11 cellular contexts compared by ENCODE assay signal in the genomic region with DNA sequence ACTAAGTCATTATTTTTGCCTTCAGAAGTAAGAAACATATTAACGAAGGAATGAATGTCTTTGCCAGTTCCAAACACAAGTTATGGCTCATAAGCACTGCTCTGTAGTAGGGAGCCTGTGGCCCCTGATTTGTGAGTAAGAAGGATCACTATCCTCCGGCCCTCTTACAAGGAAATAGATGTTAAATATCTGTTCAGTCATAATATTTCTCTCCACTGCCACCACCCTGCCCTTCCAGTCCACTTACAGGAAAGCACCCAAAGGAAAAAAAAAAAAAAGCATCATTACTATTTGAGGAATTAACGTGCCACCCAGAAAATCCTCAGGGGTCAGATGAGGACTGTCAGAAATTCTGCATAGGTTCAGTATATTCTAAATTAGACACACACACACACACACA.
A peak's percentile ranks its signal among the peaks of the same experiment; 100 is the strongest.
DNase-seq lines count a peak whose midpoint lies in the region; ATAC-seq and TF ChIP-seq lines count a peak whose summit lies in the region.
"Had no signal": no experiment of that assay in that cellular context is flagged by ENCODE, and none has a peak within 500 bp of the region (broad histone marks: within the 10 kb centered on the region; RNA-seq: fewer than 3 reads in every experiment).

No MANE protein-coding gene starts in this region.

- H3K27ac ChIP-seq in mammary epithelial cell (ENCODE audit: insufficient read depth, low read depth, low read length) (no peak overlapping the region), mesodermal cell (ENCODE audit: low read depth, low read length, severe bottlenecking) (peak overlapping the region; percentile 83), transverse colon (peak overlapping the region; percentile 40 to 70 (median 59))
- H3K27ac ChIP-seq: BLaER1 treated with 17β-estradiol and CSF1 and Interleukin-3, amounts not matched to agents 10 nM and 100 nM; prostate gland had no signal

- H3K36me3 Mint-ChIP-seq in MCF 10A (ENCODE audit: insufficient read depth, unreplicated experiment) = peaks cover 16% of the 10 kb centered on the region
- H3K36me3 Mint-ChIP-seq in activated naive CD8-positive, alpha-beta T cell treated with anti-CD3 and anti-CD28 coated beads, Interleukin-2, amount 10 ng/mL, durations not matched to agents 7 days and 5 days = peaks cover 78% of the 10 kb centered on the region

- in situ Hi-C loops in mammary epithelial cell (cut with MboI; ENCODE audit: low sequenced_read_pairs in 2 of 2) = no loop called here
- in situ Hi-C loops in transverse colon (cut with MboI; ENCODE audit: low pct_ligation_motif_present in 1 of 4, low pct_unique_long_range_greater_than_20kb in 1 of 4, low sequenced_read_pairs in 3 of 4) = loop anchor here in 1 of 4 donors (25.0 kb wide), 1 partner anchor 152 kb away; no protein-coding TSS in a partner anchor

- TF ChIP-seq CTCF in MCF 10A (IDR thresholded peaks at IDR 0.05; ENCODE audit: unreplicated experiment) (no peak), mammary epithelial cell (conservative IDR thresholded peaks at IDR 0.05 in 1 of 2, IDR thresholded peaks at IDR 0.05 in 1 of 2; ENCODE audit: extremely low read depth in 1 of 2, insufficient read depth in 1 of 2, low read depth in 1 of 2, low read length in 2 of 2) (no peak), transverse colon (IDR thresholded peaks at IDR 0.05) (no peak)

- H2AFZ ChIP-seq in mammary epithelial cell (ENCODE audit: low read depth, low read length) = no peak overlapping the region

- H3K79me2 ChIP-seq in mammary epithelial cell (ENCODE audit: insufficient read depth, low read length) = peaks cover 63% of the 10 kb centered on the region

- TF ChIP-seq EP300 in transverse colon (IDR thresholded peaks at IDR 0.05; ENCODE audit: low read depth) = no peak

- no peak for ATAC-seq in activated naive CD8-positive, alpha-beta T cell treated with anti-CD3 and anti-CD28 coated beads, Interleukin-2, amount 10 ng/mL, durations not matched to agents 7 days and 5 days (ENCODE audit: low read depth)
- no peak for ATAC-seq in HG02588 (IDR thresholded peaks at IDR 0.05; ENCODE audit: unreplicated experiment)

- no peaks in the 10 kb centered on the region for H3K9me3 ChIP-seq in mammary epithelial cell (replicated peaks; ENCODE audit: insufficient read depth, low read length)
- H3K9me3 ChIP-seq in mesodermal cell (ENCODE audit: control insufficient read depth, low read length) = no peaks in the 10 kb centered on the region
- H3K9me3 ChIP-seq in transverse colon = no peaks in the 10 kb centered on the region
- H3K9me3 ChIP-seq: BLaER1 treated with 17β-estradiol and CSF1 and Interleukin-3, amounts not matched to agents 10 nM and 100 nM; HAP-1; prostate gland had no signal

- H3K9me3 Mint-ChIP-seq in MCF 10A (ENCODE audit: unreplicated experiment) = no peaks in the 10 kb centered on the region
- no peaks in the 10 kb centered on the region for H3K9me3 Mint-ChIP-seq in activated naive CD8-positive, alpha-beta T cell treated with anti-CD3 and anti-CD28 coated beads, Interleukin-2, amount 10 ng/mL, durations not matched to agents 7 days and 5 days

- CTCF ChIA-PET in MCF 10A (lab: Yijun Ruan, JAX) = no interaction called here
- CTCF ChIA-PET in mammary epithelial cell (lab: Charles Lee; ENCODE audit: low non-redundant PET) = no interaction called here

- no TSS peak for BruUV-seq in MCF 10A (replicated peaks; lab: Mats Ljungman, UMichigan)
- no TSS peak for BruUV-seq in mammary epithelial cell (replicated peaks; lab: Mats Ljungman, UMichigan)

- H3K27ac Mint-ChIP-seq in MCF 10A (ENCODE audit: low read depth, unreplicated experiment) = peak overlapping the region; percentile 43
- peak overlapping the region; percentile 88 for H3K27ac Mint-ChIP-seq in activated naive CD8-positive, alpha-beta T cell treated with anti-CD3 and anti-CD28 coated beads, Interleukin-2, amount 10 ng/mL, durations not matched to agents 7 days and 5 days

- no peak overlapping the region for H3K4me2 ChIP-seq in mammary epithelial cell (ENCODE audit: insufficient read depth, low read depth, low read length)

- dilution Hi-C loops in mammary epithelial cell (cut with HindIII; ENCODE audit: low sequenced_read_pairs) = no loop called here

- H3K4me1 ChIP-seq in mammary epithelial cell (ENCODE audit: insufficient read depth, low read length) = peaks cover 18% of the 10 kb centered on the region
- peaks cover 43% of the 10 kb centered on the region for H3K4me1 ChIP-seq in mesodermal cell (ENCODE audit: control insufficient read depth, insufficient read depth, low read length, poor library complexity, severe bottlenecking)
- peaks cover 8 to 56% (median 32%) of the 10 kb centered on the region in 4 donors for H3K4me1 ChIP-seq in transverse colon
- H3K4me1 ChIP-seq: HAP-1, prostate gland had no signal

- DNase-seq in MCF 10A (ENCODE audit: unreplicated experiment) = no peak
- no peak for DNase-seq in mammary epithelial cell
- no peak for DNase-seq in activated naive CD8-positive, alpha-beta T cell treated with anti-CD3 and anti-CD28 coated beads, Interleukin-2, amount 10 ng/mL, durations not matched to agents 7 days and 5 days
- no peak for DNase-seq in transverse colon
- DNase-seq in activated effector memory CD4-positive, alpha-beta T cell treated with Interleukin-2 at 50 U/mL for 16 hours = no peak
- DNase-seq in dedifferentiated amniotic fluid mesenchymal stem cell (ENCODE audit: extremely low spot score) = no peak

- POLR2A ChIA-PET in MCF 10A (lab: Yijun Ruan, JAX) = no interaction called here
- POLR2A ChIA-PET in activated naive CD8-positive, alpha-beta T cell treated with anti-CD3 and anti-CD28 coated beads, Interleukin-2, amount 10 ng/mL, durations not matched to agents 7 days and 5 days (lab: Charles Lee) = interaction anchor here (1.0 to 13.6 kb wide), 6 partner anchors 10 to 161 kb away, joined by 3 to 612 read pairs (median 10); no protein-coding TSS in a partner anchor

- intact Hi-C loops in MCF 10A (cut with micrococcal nuclease) = no loop called here
- intact Hi-C loops in mammary epithelial cell (cut with micrococcal nuclease) = no loop called here
- intact Hi-C loops in transverse colon (cut with DNase I; ENCODE audit: low total_unique reads) = no loop called here

- H3K4me3 Mint-ChIP-seq in MCF 10A (ENCODE audit: unreplicated experiment) = no peak overlapping the region
- H3K4me3 Mint-ChIP-seq in activated naive CD8-positive, alpha-beta T cell treated with anti-CD3 and anti-CD28 coated beads, Interleukin-2, amount 10 ng/mL, durations not matched to agents 7 days and 5 days = peak overlapping the region; percentile 76

- H3K9ac ChIP-seq in mammary epithelial cell (ENCODE audit: insufficient read depth, low read length) = no peak overlapping the region
- H3K9ac ChIP-seq: BLaER1 treated with 17β-estradiol and CSF1 and Interleukin-3, amounts not matched to agents 10 nM and 100 nM had no signal

- peaks cover 14% of the 10 kb centered on the region for H3K4me1 Mint-ChIP-seq in MCF 10A (ENCODE audit: insufficient read depth, unreplicated experiment)
- H3K4me1 Mint-ChIP-seq in activated naive CD8-positive, alpha-beta T cell treated with anti-CD3 and anti-CD28 coated beads, Interleukin-2, amount 10 ng/mL, durations not matched to agents 7 days and 5 days = peaks cover 78% of the 10 kb centered on the region

- TF ChIP-seq POLR2A in transverse colon (IDR thresholded peaks at IDR 0.05) = no peak

- H3K27me3 ChIP-seq in mammary epithelial cell (ENCODE audit: insufficient read depth, low read length) (no peaks in the 10 kb centered on the region), transverse colon (no peaks in the 10 kb centered on the region)
- H3K27me3 ChIP-seq: BLaER1 treated with 17β-estradiol and CSF1 and Interleukin-3, amounts not matched to agents 10 nM and 100 nM had no signal

- H3K36me3 ChIP-seq in mammary epithelial cell (ENCODE audit: insufficient read depth, low read length) (peaks cover 55% of the 10 kb centered on the region), mesodermal cell (ENCODE audit: control insufficient read depth, insufficient read depth, low read length) (peaks cover 84% of the 10 kb centered on the region), transverse colon (peaks cover 0 to 29% (median 5%) of the 10 kb centered on the region in 4 donors)
- H3K36me3 ChIP-seq: HAP-1, prostate gland had no signal

- H3K27me3 Mint-ChIP-seq in MCF 10A (ENCODE audit: insufficient read depth, unreplicated experiment) = no peaks in the 10 kb centered on the region
- H3K27me3 Mint-ChIP-seq in activated naive CD8-positive, alpha-beta T cell treated with anti-CD3 and anti-CD28 coated beads, Interleukin-2, amount 10 ng/mL, durations not matched to agents 7 days and 5 days = no peaks in the 10 kb centered on the region

- H3K4me3 ChIP-seq in mammary epithelial cell (replicated peaks in 1 of 3; ENCODE audit: insufficient read depth in 1 of 3, low read depth in 2 of 3, low read length in 3 of 3) = no peak overlapping the region
- no peak overlapping the region for H3K4me3 ChIP-seq in mesodermal cell (ENCODE audit: extremely low read depth, insufficient read depth, low read length, poor library complexity, severe bottlenecking)
- H3K4me3 ChIP-seq in transverse colon = no peak overlapping the region
- H3K4me3 ChIP-seq: BLaER1 treated with 17β-estradiol and CSF1 and Interleukin-3, amounts not matched to agents 10 nM and 100 nM; HAP-1; prostate gland had no signal

- WGBS in mammary epithelial cell (ENCODE audit: low coverage, missing lambda C conversion rate) = 100% methylated on average over 3 of the region's 3 CpGs
- no CpG with 5 or more reads among the region's 3 CpGs for WGBS in mesodermal cell (ENCODE audit: insufficient coverage in 2 of 2), 2 experiments
- WGBS in transverse colon (ENCODE audit: low coverage in 1 of 2), 2 donors = 40 to 57% methylated on average over 3 of the region's 3 CpGs

- H4K20me1 ChIP-seq in mammary epithelial cell (ENCODE audit: insufficient read depth, low read length) = no peaks in the 10 kb centered on the region
